ENCODE assay signal across 18 cellular contexts in the genomic region with DNA sequence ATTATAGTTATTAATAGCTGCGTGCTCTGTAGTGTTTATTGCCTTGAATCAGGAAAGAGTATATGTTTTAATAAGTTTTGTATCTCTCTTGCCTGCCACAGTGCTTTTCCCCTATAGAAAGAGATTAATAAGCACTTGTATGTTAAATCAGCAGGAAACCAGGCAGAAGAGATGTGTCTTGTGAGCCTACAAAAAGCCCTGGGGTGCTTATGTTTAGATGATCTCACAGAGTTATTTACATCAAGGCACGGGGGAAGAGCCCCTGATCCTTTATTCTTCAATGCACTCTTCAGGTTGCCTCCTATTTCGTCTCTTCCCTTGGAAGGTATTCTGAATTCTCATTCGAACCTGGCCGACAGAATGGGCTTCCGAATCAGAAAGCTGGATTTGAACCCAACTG.
"Had no signal": no experiment of that assay in that cellular context is flagged by ENCODE, and none has a peak within 500 bp of the region (broad histone marks: within the 10 kb centered on the region; RNA-seq: fewer than 3 reads in every experiment).

No MANE protein-coding gene starts in this region.

- H3K27ac Mint-ChIP-seq: activated T-helper 2 cell treated with anti-CD3 and anti-CD28 coated beads, Interferon-gamma antibody, Interleukin-2, Interleukin-4, amounts not matched to agents 10 μg/mL and 5 μg/mL and 100 μg/mL, durations not matched to agents 14 hours and 24 hours and 36 hours; memory B cell had no signal

- H3K27me3 Mint-ChIP-seq: brain; central memory CD8-positive, alpha-beta T cell; memory B cell; stimulated activated naive CD8-positive, alpha-beta T cell treated with anti-CD3 and anti-CD28 coated beads, Interleukin-15, amount 100 ng/mL, for 72 hours had no signal

- H3K36me3 Mint-ChIP-seq: brain had no signal

- H3K4me3 ChIP-seq: esophagus muscularis mucosa, left ventricle myocardium inferior, ovary, sigmoid colon had no signal

- H3K4me3 Mint-ChIP-seq: brain; central memory CD8-positive, alpha-beta T cell; memory B cell; neural crest cell; stimulated activated naive CD8-positive, alpha-beta T cell treated with anti-CD3 and anti-CD28 coated beads, Interleukin-15, amount 100 ng/mL, for 72 hours had no signal

- H3K9me3 ChIP-seq: esophagus muscularis mucosa, left ventricle myocardium inferior, ovary, sigmoid colon had no signal

- H3K9me3 Mint-ChIP-seq: activated T-helper 2 cell treated with anti-CD3 and anti-CD28 coated beads, Interferon-gamma antibody, Interleukin-2, Interleukin-4, amounts not matched to agents 10 μg/mL and 5 μg/mL and 100 μg/mL, durations not matched to agents 14 hours and 24 hours and 36 hours; brain; central memory CD8-positive, alpha-beta T cell; memory B cell; neural crest cell; stimulated activated naive CD8-positive, alpha-beta T cell treated with anti-CD3 and anti-CD28 coated beads, Interleukin-15, amount 100 ng/mL, for 72 hours had no signal

- H3K27me3 ChIP-seq: esophagus muscularis mucosa, ovary, sigmoid colon had no signal

- H3K27ac ChIP-seq: ovary had no signal

- H3K36me3 ChIP-seq: esophagus muscularis mucosa, left ventricle myocardium inferior, ovary, sigmoid colon had no signal

- DNase-seq: activated CD4-positive, alpha-beta T cell treated with anti-CD3 and anti-CD28 coated beads, Interleukin-2, amount 50 U/mL, for 1 hour; activated CD8-positive, alpha-beta memory T cell treated with anti-CD3 and anti-CD28 coated beads for 24 hours; activated naive CD4-positive, alpha-beta T cell treated with anti-CD3 and anti-CD28 coated beads, Interleukin-2, amount 50 U/mL, for 16 hours; cortex of kidney; effector CD4-positive, alpha-beta T cell; hypothalamus; left ventricle myocardium inferior; ovary; sigmoid colon; stimulated activated CD4-positive, alpha-beta T cell treated with anti-CD3 and anti-CD28 coated beads, Interleukin-1b, Interleukin-23, amount 100 ng/mL, for 48 hours; stimulated activated naive CD8-positive, alpha-beta T cell treated with anti-CD3 and anti-CD28 coated beads, Interleukin-15, amount 100 ng/mL, for 72 hours; T-helper 9 cell had no signal
